Comparison of ENCODE assay signal across 8 cellular contexts in the genomic region with DNA sequence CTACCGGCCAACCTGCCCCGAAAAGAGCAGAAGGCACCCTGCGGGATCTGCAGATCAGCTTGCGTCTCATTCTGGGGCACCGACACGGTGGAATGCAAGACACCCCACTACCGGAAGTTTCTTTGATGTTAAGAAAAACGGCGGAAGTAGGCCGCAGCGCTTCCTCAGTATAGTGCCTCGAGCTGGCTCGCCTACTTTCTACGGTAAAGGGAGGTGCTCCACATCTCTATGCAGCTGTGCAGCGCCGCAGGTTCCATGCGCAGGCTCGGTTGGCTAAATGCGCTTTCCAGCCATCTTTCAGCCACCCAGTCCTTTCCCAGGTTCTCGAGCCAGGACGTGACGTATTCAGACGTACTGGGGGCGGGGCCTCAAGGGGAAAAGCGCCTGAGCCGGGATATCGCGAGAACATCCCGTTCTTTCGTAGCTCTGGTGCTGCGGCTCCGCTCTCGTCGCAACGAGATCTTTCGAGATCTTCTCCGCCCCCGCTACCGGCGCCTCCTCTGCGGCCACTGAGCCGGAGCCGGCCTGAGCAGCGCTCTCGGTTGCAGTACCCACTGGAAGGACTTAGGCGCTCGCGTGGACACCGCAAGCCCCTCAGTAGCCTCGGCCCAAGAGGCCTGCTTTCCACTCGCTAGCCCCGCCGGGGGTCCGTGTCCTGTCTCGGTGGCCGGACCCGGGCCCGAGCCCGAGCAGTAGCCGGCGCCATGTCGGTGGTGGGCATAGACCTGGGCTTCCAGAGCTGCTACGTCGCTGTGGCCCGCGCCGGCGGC. TPM values are rescaled to one million over a fixed set of nuclear protein-coding genes. Genes with fewer than 3 reads are reported as not detected.
DNase-seq lines count a peak whose midpoint lies in the region; ATAC-seq and TF ChIP-seq lines count a peak whose summit lies in the region.

HSPA4 (plus strand) TSS at position 467 of the 770 bp plus-strand sequence; CDS start at position 705, 238 bp downstream.

- H3K27ac Mint-ChIP-seq in GM23338 (peak within 1 kb of the TSS; percentile 100), naive B cell (peak within 1 kb of the TSS; percentile 99 to 100 (median 99))
- peak within 1 kb of the TSS; percentile 100 for H3K27ac Mint-ChIP-seq in stimulated activated memory B cell treated with anti-CD40 and anti-IgM and Interleukin-4, amounts not matched to agents 10 μg/mL and 1 μg/mL and 100 μg/mL, for 72 hours

- peaks cover 7% of the 10 kb centered on the region; the same call in 1 of the 2 replicates for H3K9me3 ChIP-seq in DOHH2 (ENCODE audit: control insufficient read depth, insufficient read depth, low read length)

- peaks cover 27% of the 10 kb centered on the region for H4K20me1 ChIP-seq in DOHH2 (ENCODE audit: control insufficient read depth, insufficient read depth, low read depth, low read length)
- H4K20me1 ChIP-seq in GM23338 (replicated peaks; ENCODE audit: insufficient read depth) = peaks cover 38% of the 10 kb centered on the region

- DNase-seq in GM23338 (ENCODE audit: low spot score) (peak; percentile 99), LHCN-M2 (ENCODE audit: low read depth) (peak; percentile 99), RPMI8226 (peak; percentile 99), fibroblast of gingiva (ENCODE audit: low read depth) (peak; percentile 98), naive B cell (peak; percentile 98)
- peak; percentile 91 to 93 for DNase-seq in activated T-helper 1 cell treated with anti-CD3 and anti-CD28 coated beads, Interleukin-2, amount 50 U/mL, for 16 hours (ENCODE audit: low read depth in 1 of 2, low spot score in 1 of 2)

- H3F3A ChIP-seq in DOHH2 (ENCODE audit: control insufficient read depth, insufficient read depth) (peaks cover 23% of the 10 kb centered on the region), GM23338 (replicated peaks; ENCODE audit: low read depth) (peaks cover 7% of the 10 kb centered on the region; the same call in 1 of the 2 replicates)

- TF ChIP-seq CTCF in DOHH2 (IDR thresholded peaks at IDR 0.05; ENCODE audit: low read depth, low read length, poor library complexity, severe bottlenecking) (no peak), GM23338 (conservative IDR thresholded peaks at IDR 0.05; ENCODE audit: low read depth in 2 of 2) (no peak)

- peaks cover 68% of the 10 kb centered on the region for H3K79me2 ChIP-seq in DOHH2 (ENCODE audit: control insufficient read depth, low read length)
- peaks cover 48% of the 10 kb centered on the region for H3K79me2 ChIP-seq in GM23338 (replicated peaks; ENCODE audit: insufficient read depth)

- peak within 1 kb of the TSS; percentile 97 for H3K4me3 ChIP-seq in DOHH2 (ENCODE audit: low read length)
- peak within 1 kb of the TSS; percentile 72 for H3K4me3 ChIP-seq in GM23338

- peaks cover 45% of the 10 kb centered on the region for H3K4me1 Mint-ChIP-seq in GM23338
- peaks cover 58 to 74% (median 60%) of the 10 kb centered on the region in 3 donors for H3K4me1 Mint-ChIP-seq in naive B cell
- H3K4me1 Mint-ChIP-seq in stimulated activated memory B cell treated with anti-CD40 and anti-IgM and Interleukin-4, amounts not matched to agents 10 μg/mL and 1 μg/mL and 100 μg/mL, for 72 hours = peaks cover 63% of the 10 kb centered on the region

- H3K36me3 ChIP-seq in DOHH2 (ENCODE audit: control insufficient read depth, low read length) (peaks cover 57% of the 10 kb centered on the region), GM23338 (ENCODE audit: insufficient read depth) (no peaks in the 10 kb centered on the region)

- H3K36me3 Mint-ChIP-seq in GM23338 (ENCODE audit: low read depth) (peaks cover 37% of the 10 kb centered on the region), naive B cell (no peaks in the 10 kb centered on the region)
- peaks cover 7% of the 10 kb centered on the region for H3K36me3 Mint-ChIP-seq in stimulated activated memory B cell treated with anti-CD40 and anti-IgM and Interleukin-4, amounts not matched to agents 10 μg/mL and 1 μg/mL and 100 μg/mL, for 72 hours

- no peak within 1 kb of the TSS for H2AFZ ChIP-seq in GM23338

- H3K4me1 ChIP-seq in DOHH2 (ENCODE audit: control insufficient read depth, low read length) (peaks cover 78% of the 10 kb centered on the region), GM23338 (ENCODE audit: insufficient read depth) (peaks cover 30% of the 10 kb centered on the region)

- H3K27ac ChIP-seq in DOHH2 (ENCODE audit: low read depth, low read length) = peak within 1 kb of the TSS; percentile 97
- peak within 1 kb of the TSS; percentile 100 for H3K27ac ChIP-seq in GM23338 (ENCODE audit: low read depth)

- H3K9me2 ChIP-seq in DOHH2 (replicated peaks; ENCODE audit: control insufficient read depth, low read length) (no peaks in the 10 kb centered on the region), GM23338 (ENCODE audit: insufficient read depth) (no peaks in the 10 kb centered on the region)

- H3K27me3 Mint-ChIP-seq in GM23338 (ENCODE audit: insufficient read depth, low read depth, poor library complexity) (peaks cover 9% of the 10 kb centered on the region), naive B cell (no peaks in the 10 kb centered on the region)
- no peaks in the 10 kb centered on the region for H3K27me3 Mint-ChIP-seq in stimulated activated memory B cell treated with anti-CD40 and anti-IgM and Interleukin-4, amounts not matched to agents 10 μg/mL and 1 μg/mL and 100 μg/mL, for 72 hours

- H3K9me3 Mint-ChIP-seq in GM23338 (0 out of 3 replicates have a peak, but pooled peaks cover 3% of the 10 kb centered on the region), naive B cell (no peaks in the 10 kb centered on the region)
- no peaks in the 10 kb centered on the region for H3K9me3 Mint-ChIP-seq in stimulated activated memory B cell treated with anti-CD40 and anti-IgM and Interleukin-4, amounts not matched to agents 10 μg/mL and 1 μg/mL and 100 μg/mL, for 72 hours

- H3K4me3 Mint-ChIP-seq in GM23338 (peak within 1 kb of the TSS; percentile 94), naive B cell (peak within 1 kb of the TSS; percentile 93 to 99 (median 98))
- peak within 1 kb of the TSS; percentile 97 for H3K4me3 Mint-ChIP-seq in stimulated activated memory B cell treated with anti-CD40 and anti-IgM and Interleukin-4, amounts not matched to agents 10 μg/mL and 1 μg/mL and 100 μg/mL, for 72 hours

- ATAC-seq in GM23338 (peak; percentile 81), naive B cell (ENCODE audit: low read depth in 2 of 2) (peak; percentile 78 to 82)
- ATAC-seq in stimulated activated memory B cell treated with anti-CD40 and anti-IgM and Interleukin-4, amounts not matched to agents 10 μg/mL and 1 μg/mL and 100 μg/mL, for 72 hours = peak; percentile 93

- H3K27me3 ChIP-seq in DOHH2 (ENCODE audit: control insufficient read depth, low read length) (no peaks in the 10 kb centered on the region), GM23338 (ENCODE audit: insufficient read depth) (no peaks in the 10 kb centered on the region)

- H3K4me2 ChIP-seq in DOHH2 (ENCODE audit: low read length) (peak within 1 kb of the TSS; percentile 96), GM23338 (peak within 1 kb of the TSS; percentile 88)

TF ChIP-seq in GM23338, 12 proteins besides CTCF, POLR2A, EP300 and RAD21:
- peak; percentile 90 for TF ChIP-seq POLR2AphosphoS5 (IDR thresholded peaks at IDR 0.05; ENCODE audit: low read depth)
- peak; percentile 93 for TF ChIP-seq CREB1 (CRISPR knock-in tag; IDR thresholded peaks at IDR 0.05; ENCODE audit: low read depth)
- no peak for TF ChIP-seq STAT1 (IDR thresholded peaks at IDR 0.05; ENCODE audit: unreplicated experiment)
- peak; percentile 63; the same call in 1 of the 2 replicates for TF ChIP-seq ETS1 (IDR thresholded peaks at IDR 0.05)
- no peak for TF ChIP-seq NANOG (IDR thresholded peaks at IDR 0.05; ENCODE audit: borderline replicate concordance)

RNA-seq across cellular contexts. Expression of gene HSPA4, which starts in this region (rescaled TPM):
- total RNA-seq in GM23338 (2014; rRNA removed; shearing (Covaris generic)) = 340 and 371 TPM in 2 replicates
- polyA plus RNA-seq in GM23338 (2016; fragmentation: Nextera tagmentation; extraction: Ambion mirVana) (288 and 343 TPM in 2 replicates), naive B cell (ENCODE audit: low read depth in 6 of 6) (100 to 1,000 TPM in 2 of 6 donors, 10 to 100 TPM in 4; 92.4 to 113 (median 96.2) TPM)
- total RNA-seq in LHCN-M2 (2014; rRNA removed) = 130 and 153 TPM in 2 replicates
- 86.0 TPM for polyA plus RNA-seq in LHCN-M2 (2012)

Comparison
In these comparisons a context has a peak if more than half of its experiments do, and no peak if none do; other contexts are left out.
1. Peak in every context shown above with its lines: DNase-seq, ATAC-seq, H3K4me3 ChIP-seq and H3K27ac ChIP-seq.